21 cellular contexts compared by ENCODE assay signal in genomic region chr3:5295191-5295690, GRCh38.
A peak's percentile ranks its signal among the peaks of the same experiment; 100 is the strongest.
DNase-seq lines count a peak whose midpoint lies in the region; ATAC-seq and TF ChIP-seq lines count a peak whose summit lies in the region.
"Had no signal": no experiment of that assay in that cellular context is flagged by ENCODE, and none has a peak within 500 bp of the region (broad histone marks: within the 10 kb centered on the region; RNA-seq: fewer than 3 reads in every experiment).

No MANE protein-coding gene starts in this region.

- H3K4me1 ChIP-seq in SK-N-SH (ENCODE audit: control insufficient read depth in 1 of 2, insufficient read depth in 2 of 2, low read depth in 1 of 2, low read length in 1 of 2) (peaks cover 0 to 7% of the 10 kb centered on the region in 2 experiments; a peak in 1 of 4 replicates), RWPE2 (ENCODE audit: insufficient read depth, poor library complexity, severe bottlenecking) (peaks cover 20% of the 10 kb centered on the region)
- H3K4me1 ChIP-seq: A549 had no signal

- TF ChIP-seq EP300 in SK-N-SH (IDR thresholded peaks at IDR 0.05; ENCODE audit: borderline replicate concordance in 1 of 2, low read depth in 1 of 2, low read length in 1 of 2), result no peak

- H3F3A ChIP-seq in SK-N-SH (replicated peaks; ENCODE audit: insufficient read depth), result no peaks in the 10 kb centered on the region

- no peak for TF ChIP-seq RAD21 in SK-N-SH (IDR thresholded peaks at IDR 0.05; ENCODE audit: low read length)

- no peaks in the 10 kb centered on the region for H3K79me2 ChIP-seq in SK-N-SH (ENCODE audit: insufficient read depth)

- H3K9me2 ChIP-seq in SK-N-SH, result no peaks in the 10 kb centered on the region

- peak overlapping the region in 1 of 2 experiments; percentile 59; a peak in 1 of 4 replicates for H3K27ac ChIP-seq in SK-N-SH (ENCODE audit: low read depth in 2 of 2, low read length in 1 of 2)
- H3K27ac ChIP-seq in RWPE2 (ENCODE audit: poor library complexity, severe bottlenecking), result peak overlapping the region; percentile 94
- no peak overlapping the region for H3K27ac ChIP-seq in brain microvascular endothelial cell
- H3K27ac ChIP-seq: 22Rv1, A549, C4-2B, HL-60 had no signal

- H3K4me2 ChIP-seq in SK-N-SH, result no peak overlapping the region
- H3K4me2 ChIP-seq: A549 had no signal

- H3K36me3 ChIP-seq in SK-N-SH (replicated peaks in 1 of 2; ENCODE audit: control insufficient read depth in 1 of 2, insufficient read depth in 2 of 2, low read length in 1 of 2) (no peaks in the 10 kb centered on the region), RWPE2 (ENCODE audit: low read depth) (no peaks in the 10 kb centered on the region), brain microvascular endothelial cell (replicated peaks) (no peaks in the 10 kb centered on the region)

- no peak overlapping the region for H3K4me3 ChIP-seq in SK-N-SH (ENCODE audit: low read depth in 2 of 2, low read length in 1 of 2)
- no peak overlapping the region for H3K4me3 ChIP-seq in RWPE2 (ENCODE audit: severe bottlenecking)
- no peak overlapping the region for H3K4me3 ChIP-seq in brain microvascular endothelial cell (ENCODE audit: low read depth, low read length)
- H3K4me3 ChIP-seq: A549 had no signal

- WGBS in SK-N-SH (ENCODE audit: low lambda C conversion rate), result 14% methylated on average over 1 of the region's 1 CpG

- H3K9me3 ChIP-seq in SK-N-SH, result no peaks in the 10 kb centered on the region
- no peaks in the 10 kb centered on the region for H3K9me3 ChIP-seq in RWPE2 (ENCODE audit: severe bottlenecking)
- H3K9me3 ChIP-seq: A549, Caco-2 had no signal

- H4K20me1 ChIP-seq in SK-N-SH (ENCODE audit: insufficient read depth), result no peaks in the 10 kb centered on the region

- H3K27me3 ChIP-seq in SK-N-SH (ENCODE audit: insufficient read depth) (no peaks in the 10 kb centered on the region), RWPE2 (ENCODE audit: insufficient read depth, poor library complexity, severe bottlenecking) (no peaks in the 10 kb centered on the region), brain microvascular endothelial cell (replicated peaks) (no peaks in the 10 kb centered on the region)

- no peak for ATAC-seq in SK-N-SH treated with all-trans-retinoic acid at 6 μM for 48 hours
- ATAC-seq in RWPE2 (ENCODE audit: low read depth), result no peak; the same call in 2 of the 3 replicates
- ATAC-seq: HCT116 had no signal

- POLR2A ChIA-PET in SK-N-SH (lab: Yijun Ruan, JAX), result no interaction called here

- TF ChIP-seq CTCF in SK-N-SH (IDR thresholded peaks at IDR 0.05) (no peak), RWPE2 (IDR thresholded peaks at IDR 0.05; ENCODE audit: poor library complexity, severe bottlenecking) (no peak), brain microvascular endothelial cell (IDR thresholded peaks at IDR 0.05; ENCODE audit: low read depth, low read length, missing control alignments) (no peak)

- peak overlapping the region; percentile 50; the same call in 1 of the 2 replicates for H2AFZ ChIP-seq in SK-N-SH (ENCODE audit: low read depth)

- in situ Hi-C loops in brain microvascular endothelial cell (cut with HindIII; ENCODE audit: low pct_ligation_motif_present, low sequenced_read_pairs), result no loop called here

- CTCF ChIA-PET in SK-N-SH (lab: Yijun Ruan, JAX), result interaction anchor here (1.3 kb wide), 1 partner anchor 68 kb away, joined by 4 read pairs; no protein-coding TSS in a partner anchor

- H3K9ac ChIP-seq in SK-N-SH, result peak overlapping the region; percentile 34; the same call in 1 of the 2 replicates

- DNase-seq in SK-N-SH, result no peak
- DNase-seq in RWPE2 (ENCODE audit: low spot score), result no peak
- DNase-seq in kidney tubule cell (ENCODE audit: low spot score), result peak; percentile 47
- no peak for DNase-seq in NCI-H1436 treated with DMSO at 0.1 percent for 48 hours (lab: John Stamatoyannopoulos, UW)
- no peak for DNase-seq in brain microvascular endothelial cell
- DNase-seq in SW 1271 (lab: John Stamatoyannopoulos, UW), result no peak
- DNase-seq: AML-193; Caco-2; CD4-positive, alpha-beta T cell; DMS153; DMS79; GF-D8; GOT3; H7; HFFc6 had no signal

TF ChIP-seq in SK-N-SH, 30 proteins besides CTCF, POLR2A, EP300 and RAD21:
- TF ChIP-seq POLR2AphosphoS5 (IDR thresholded peaks at IDR 0.05; ENCODE audit: low read depth, low read length) (no peak), FOSL2 (IDR thresholded peaks at IDR 0.05; ENCODE audit: borderline replicate concordance, low read depth) (no peak), ELF1 (IDR thresholded peaks at IDR 0.05) (no peak), MEF2A (IDR thresholded peaks at IDR 0.05; ENCODE audit: borderline replicate concordance, low read depth) (no peak), JUND (IDR thresholded peaks at IDR 0.05) (no peak), IRF3 (IDR thresholded peaks at IDR 0.05; ENCODE audit: low read depth, low read length) (no peak), TAF1 (IDR thresholded peaks at IDR 0.05; ENCODE audit: borderline replicate concordance, low read depth, low read length) (no peak), SIN3A (IDR thresholded peaks at IDR 0.05; ENCODE audit: borderline replicate concordance, low read depth, low read length) (no peak), ZBTB33 (IDR thresholded peaks at IDR 0.05; ENCODE audit: borderline replicate concordance, low read depth) (no peak), MXI1 (IDR thresholded peaks at IDR 0.05; ENCODE audit: low read depth, low read length) (no peak)

TF ChIP-seq in SK-N-SH treated with all-trans-retinoic acid at 6 μM for 48 hours, 23 proteins besides CTCF, POLR2A, EP300 and RAD21:
- TF ChIP-seq ISL1 (CRISPR knock-in tag; IDR thresholded peaks at IDR 0.05) (no peak), CREB5 (CRISPR knock-in tag; IDR thresholded peaks at IDR 0.05; ENCODE audit: low read depth) (no peak), ARNTL (CRISPR knock-in tag; IDR thresholded peaks at IDR 0.05; ENCODE audit: borderline replicate concordance, low read depth) (no peak), ZNF8 (CRISPR knock-in tag; IDR thresholded peaks at IDR 0.05) (no peak), ZFP3 (CRISPR knock-in tag; IDR thresholded peaks at IDR 0.05) (no peak), ESRRG (CRISPR knock-in tag; IDR thresholded peaks at IDR 0.05) (no peak), SNAI2 (CRISPR knock-in tag; IDR thresholded peaks at IDR 0.05) (no peak), ZNF565 (CRISPR knock-in tag; conservative IDR thresholded peaks at IDR 0.05; ENCODE audit: low read depth) (no peak), OSR1 (CRISPR knock-in tag; IDR thresholded peaks at IDR 0.05) (no peak), ZFP30 (CRISPR knock-in tag; IDR thresholded peaks at IDR 0.05) (no peak), BACH2 (CRISPR knock-in tag; IDR thresholded peaks at IDR 0.05; ENCODE audit: borderline replicate concordance) (no peak), TSHZ2 (CRISPR knock-in tag; IDR thresholded peaks at IDR 0.05) (no peak)
